Comparison of ENCODE assay signal across 1 cellular context in the genomic region with DNA sequence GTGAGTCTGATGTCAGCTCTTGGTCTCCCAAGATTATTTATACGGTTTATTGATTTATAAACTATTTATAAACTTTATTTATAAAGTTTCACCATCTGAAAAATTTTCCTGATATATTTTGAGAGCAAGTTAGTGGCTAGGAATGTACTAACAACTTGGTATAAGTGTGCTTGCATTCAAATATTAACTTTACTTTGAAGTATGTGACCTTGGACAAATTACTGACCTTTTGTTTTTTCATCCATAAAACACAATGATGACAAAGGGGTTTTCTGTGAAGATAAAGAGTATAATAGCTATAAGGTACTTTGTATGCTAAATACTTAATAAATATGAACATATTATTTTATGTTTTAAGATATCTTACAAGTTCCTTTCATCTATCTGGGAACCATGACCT.
TF ChIP-seq lines count a peak whose summit lies in the region.

No MANE protein-coding gene starts in this region.

TF ChIP-seq in HepG2, 621 proteins besides CTCF, POLR2A, EP300 and RAD21 (continued from another document and continues in another):
- TF ChIP-seq, protein P1, sequence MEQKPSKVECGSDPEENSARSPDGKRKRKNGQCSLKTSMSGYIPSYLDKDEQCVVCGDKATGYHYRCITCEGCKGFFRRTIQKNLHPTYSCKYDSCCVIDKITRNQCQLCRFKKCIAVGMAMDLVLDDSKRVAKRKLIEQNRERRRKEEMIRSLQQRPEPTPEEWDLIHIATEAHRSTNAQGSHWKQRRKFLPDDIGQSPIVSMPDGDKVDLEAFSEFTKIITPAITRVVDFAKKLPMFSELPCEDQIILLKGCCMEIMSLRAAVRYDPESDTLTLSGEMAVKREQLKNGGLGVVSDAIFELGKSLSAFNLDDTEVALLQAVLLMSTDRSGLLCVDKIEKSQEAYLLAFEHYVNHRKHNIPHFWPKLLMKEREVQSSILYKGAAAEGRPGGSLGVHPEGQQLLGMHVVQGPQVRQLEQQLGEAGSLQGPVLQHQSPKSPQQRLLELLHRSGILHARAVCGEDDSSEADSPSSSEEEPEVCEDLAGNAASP (CRISPR knock-in tag; IDR thresholded peaks at IDR 0.05; ENCODE audit: borderline replicate concordance) = 0 out of 2 replicates have a peak, but pooled peaks have one; percentile 32
- TF ChIP-seq, protein P2, sequence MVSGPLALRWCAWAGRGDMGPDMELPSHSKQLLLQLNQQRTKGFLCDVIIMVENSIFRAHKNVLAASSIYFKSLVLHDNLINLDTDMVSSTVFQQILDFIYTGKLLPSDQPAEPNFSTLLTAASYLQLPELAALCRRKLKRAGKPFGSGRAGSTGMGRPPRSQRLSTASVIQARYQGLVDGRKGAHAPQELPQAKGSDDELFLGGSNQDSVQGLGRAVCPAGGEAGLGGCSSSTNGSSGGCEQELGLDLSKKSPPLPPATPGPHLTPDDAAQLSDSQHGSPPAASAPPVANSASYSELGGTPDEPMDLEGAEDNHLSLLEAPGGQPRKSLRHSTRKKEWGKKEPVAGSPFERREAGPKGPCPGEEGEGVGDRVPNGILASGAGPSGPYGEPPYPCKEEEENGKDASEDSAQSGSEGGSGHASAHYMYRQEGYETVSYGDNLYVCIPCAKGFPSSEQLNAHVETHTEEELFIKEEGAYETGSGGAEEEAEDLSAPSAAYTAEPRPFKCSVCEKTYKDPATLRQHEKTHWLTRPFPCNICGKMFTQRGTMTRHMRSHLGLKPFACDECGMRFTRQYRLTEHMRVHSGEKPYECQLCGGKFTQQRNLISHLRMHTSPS (CRISPR knock-in tag; IDR thresholded peaks at IDR 0.05; ENCODE audit: low read depth) = no peak
- TF ChIP-seq FOXP1 (IDR thresholded peaks at IDR 0.05) (no peak), FOXP1 (CRISPR knock-in tag; IDR thresholded peaks at IDR 0.05) (peak; percentile 53; the same call in 1 of the 2 replicates), NR2F1 (CRISPR knock-in tag; IDR thresholded peaks at IDR 0.05) (peak in 1 of 2 experiments; percentile 85; a peak in 2 of 4 replicates), ZNF180 (CRISPR knock-in tag; IDR thresholded peaks at IDR 0.05; ENCODE audit: borderline replicate concordance, low read depth) (no peak), NFYB (CRISPR knock-in tag; IDR thresholded peaks at IDR 0.05) (no peak), FIP1L1 (IDR thresholded peaks at IDR 0.05; ENCODE audit: borderline replicate concordance, insufficient read depth, low read depth, low read length) (no peak), PHF21A (CRISPR knock-in tag; IDR thresholded peaks at IDR 0.05) (no peak), RFX5 (IDR thresholded peaks at IDR 0.05; ENCODE audit: low read depth, low read length) (no peak), ELF1 (CRISPR knock-in tag; IDR thresholded peaks at IDR 0.05) (no peak), SALL2 (CRISPR knock-in tag; IDR thresholded peaks at IDR 0.05) (no peak), KAT2B (IDR thresholded peaks at IDR 0.05; ENCODE audit: borderline replicate concordance, low read depth, low read length) (no peak), ZNF3 (CRISPR knock-in tag; IDR thresholded peaks at IDR 0.05) (no peak), EZH2 (conservative IDR thresholded peaks at IDR 0.05; ENCODE audit: low read depth, low read length) (no peak), ZFP36L1 (CRISPR knock-in tag; IDR thresholded peaks at IDR 0.05) (no peak), MAFG (CRISPR knock-in tag; IDR thresholded peaks at IDR 0.05) (no peak), TAF1 (CRISPR knock-in tag; IDR thresholded peaks at IDR 0.05) (no peak), SIN3A (IDR thresholded peaks at IDR 0.05; ENCODE audit: borderline replicate concordance, low read depth, low read length) (no peak), ESRRA (CRISPR knock-in tag; IDR thresholded peaks at IDR 0.05; ENCODE audit: low read depth) (no peak), NCOA2 (CRISPR knock-in tag; IDR thresholded peaks at IDR 0.05) (0 out of 2 replicates have a peak, but pooled peaks have one; percentile 39), SOX5 (CRISPR knock-in tag; IDR thresholded peaks at IDR 0.05; ENCODE audit: borderline replicate concordance) (peak; percentile 97), KDM2A (CRISPR knock-in tag; IDR thresholded peaks at IDR 0.05; ENCODE audit: borderline replicate concordance, low read depth) (no peak), RBAK (CRISPR knock-in tag; IDR thresholded peaks at IDR 0.05) (no peak), ZIK1 (CRISPR knock-in tag; IDR thresholded peaks at IDR 0.05; ENCODE audit: borderline replicate concordance, low read depth) (no peak), TGIF2 (CRISPR knock-in tag; IDR thresholded peaks at IDR 0.05) (no peak), ZNF761 (CRISPR knock-in tag; conservative IDR thresholded peaks at IDR 0.05) (no peak), ZFP36 (IDR thresholded peaks at IDR 0.05; ENCODE audit: borderline replicate concordance, low read depth, low read length, partially characterized antibody) (no peak), GATAD2A (CRISPR knock-in tag; IDR thresholded peaks at IDR 0.05) (peak; percentile 67), TMF1 (CRISPR knock-in tag; IDR thresholded peaks at IDR 0.05; ENCODE audit: low read depth) (no peak), ZNF660 (CRISPR knock-in tag; IDR thresholded peaks at IDR 0.05; ENCODE audit: borderline replicate concordance, low read depth) (no peak), ZFY (CRISPR knock-in tag; IDR thresholded peaks at IDR 0.05) (no peak), IRF2 (CRISPR knock-in tag; IDR thresholded peaks at IDR 0.05) (no peak), NPAS2 (CRISPR knock-in tag; IDR thresholded peaks at IDR 0.05; ENCODE audit: borderline replicate concordance) (no peak), SUZ12 (IDR thresholded peaks at IDR 0.05; ENCODE audit: low read depth, low read length) (no peak), ZNF510 (CRISPR knock-in tag; IDR thresholded peaks at IDR 0.05; ENCODE audit: low read depth) (no peak), FOXA3 (CRISPR knock-in tag; IDR thresholded peaks at IDR 0.05) (peak; percentile 63; the same call in 1 of the 2 replicates), IRX3 (CRISPR knock-in tag; IDR thresholded peaks at IDR 0.05; ENCODE audit: borderline replicate concordance, low read depth) (no peak), ZBTB1 (CRISPR knock-in tag; IDR thresholded peaks at IDR 0.05; ENCODE audit: borderline replicate concordance) (no peak), ZNF773 (CRISPR knock-in tag; IDR thresholded peaks at IDR 0.05; ENCODE audit: borderline replicate concordance) (no peak)
- TF ChIP-seq, protein P3, sequence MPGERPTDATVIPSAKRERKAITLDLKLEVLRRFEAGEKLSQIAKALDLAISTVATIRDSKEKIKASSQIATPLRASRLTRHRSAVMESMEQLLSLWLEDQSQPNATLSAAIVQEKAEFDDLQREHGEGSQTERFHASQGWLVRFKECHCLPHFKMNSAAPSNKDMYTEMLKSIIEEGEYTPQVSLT (CRISPR knock-in tag; IDR thresholded peaks at IDR 0.05; ENCODE audit: borderline replicate concordance, low read depth) = no peak
- TF ChIP-seq, protein P4, sequence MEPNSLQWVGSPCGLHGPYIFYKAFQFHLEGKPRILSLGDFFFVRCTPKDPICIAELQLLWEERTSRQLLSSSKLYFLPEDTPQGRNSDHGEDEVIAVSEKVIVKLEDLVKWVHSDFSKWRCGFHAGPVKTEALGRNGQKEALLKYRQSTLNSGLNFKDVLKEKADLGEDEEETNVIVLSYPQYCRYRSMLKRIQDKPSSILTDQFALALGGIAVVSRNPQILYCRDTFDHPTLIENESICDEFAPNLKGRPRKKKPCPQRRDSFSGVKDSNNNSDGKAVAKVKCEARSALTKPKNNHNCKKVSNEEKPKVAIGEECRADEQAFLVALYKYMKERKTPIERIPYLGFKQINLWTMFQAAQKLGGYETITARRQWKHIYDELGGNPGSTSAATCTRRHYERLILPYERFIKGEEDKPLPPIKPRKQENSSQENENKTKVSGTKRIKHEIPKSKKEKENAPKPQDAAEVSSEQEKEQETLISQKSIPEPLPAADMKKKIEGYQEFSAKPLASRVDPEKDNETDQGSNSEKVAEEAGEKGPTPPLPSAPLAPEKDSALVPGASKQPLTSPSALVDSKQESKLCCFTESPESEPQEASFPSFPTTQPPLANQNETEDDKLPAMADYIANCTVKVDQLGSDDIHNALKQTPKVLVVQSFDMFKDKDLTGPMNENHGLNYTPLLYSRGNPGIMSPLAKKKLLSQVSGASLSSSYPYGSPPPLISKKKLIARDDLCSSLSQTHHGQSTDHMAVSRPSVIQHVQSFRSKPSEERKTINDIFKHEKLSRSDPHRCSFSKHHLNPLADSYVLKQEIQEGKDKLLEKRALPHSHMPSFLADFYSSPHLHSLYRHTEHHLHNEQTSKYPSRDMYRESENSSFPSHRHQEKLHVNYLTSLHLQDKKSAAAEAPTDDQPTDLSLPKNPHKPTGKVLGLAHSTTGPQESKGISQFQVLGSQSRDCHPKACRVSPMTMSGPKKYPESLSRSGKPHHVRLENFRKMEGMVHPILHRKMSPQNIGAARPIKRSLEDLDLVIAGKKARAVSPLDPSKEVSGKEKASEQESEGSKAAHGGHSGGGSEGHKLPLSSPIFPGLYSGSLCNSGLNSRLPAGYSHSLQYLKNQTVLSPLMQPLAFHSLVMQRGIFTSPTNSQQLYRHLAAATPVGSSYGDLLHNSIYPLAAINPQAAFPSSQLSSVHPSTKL (CRISPR knock-in tag; IDR thresholded peaks at IDR 0.05) = peak; percentile 88
- TF ChIP-seq, protein P5, sequence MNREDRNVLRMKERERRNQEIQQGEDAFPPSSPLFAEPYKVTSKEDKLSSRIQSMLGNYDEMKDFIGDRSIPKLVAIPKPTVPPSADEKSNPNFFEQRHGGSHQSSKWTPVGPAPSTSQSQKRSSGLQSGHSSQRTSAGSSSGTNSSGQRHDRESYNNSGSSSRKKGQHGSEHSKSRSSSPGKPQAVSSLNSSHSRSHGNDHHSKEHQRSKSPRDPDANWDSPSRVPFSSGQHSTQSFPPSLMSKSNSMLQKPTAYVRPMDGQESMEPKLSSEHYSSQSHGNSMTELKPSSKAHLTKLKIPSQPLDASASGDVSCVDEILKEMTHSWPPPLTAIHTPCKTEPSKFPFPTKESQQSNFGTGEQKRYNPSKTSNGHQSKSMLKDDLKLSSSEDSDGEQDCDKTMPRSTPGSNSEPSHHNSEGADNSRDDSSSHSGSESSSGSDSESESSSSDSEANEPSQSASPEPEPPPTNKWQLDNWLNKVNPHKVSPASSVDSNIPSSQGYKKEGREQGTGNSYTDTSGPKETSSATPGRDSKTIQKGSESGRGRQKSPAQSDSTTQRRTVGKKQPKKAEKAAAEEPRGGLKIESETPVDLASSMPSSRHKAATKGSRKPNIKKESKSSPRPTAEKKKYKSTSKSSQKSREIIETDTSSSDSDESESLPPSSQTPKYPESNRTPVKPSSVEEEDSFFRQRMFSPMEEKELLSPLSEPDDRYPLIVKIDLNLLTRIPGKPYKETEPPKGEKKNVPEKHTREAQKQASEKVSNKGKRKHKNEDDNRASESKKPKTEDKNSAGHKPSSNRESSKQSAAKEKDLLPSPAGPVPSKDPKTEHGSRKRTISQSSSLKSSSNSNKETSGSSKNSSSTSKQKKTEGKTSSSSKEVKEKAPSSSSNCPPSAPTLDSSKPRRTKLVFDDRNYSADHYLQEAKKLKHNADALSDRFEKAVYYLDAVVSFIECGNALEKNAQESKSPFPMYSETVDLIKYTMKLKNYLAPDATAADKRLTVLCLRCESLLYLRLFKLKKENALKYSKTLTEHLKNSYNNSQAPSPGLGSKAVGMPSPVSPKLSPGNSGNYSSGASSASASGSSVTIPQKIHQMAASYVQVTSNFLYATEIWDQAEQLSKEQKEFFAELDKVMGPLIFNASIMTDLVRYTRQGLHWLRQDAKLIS (CRISPR knock-in tag; IDR thresholded peaks at IDR 0.05) = no peak
- TF ChIP-seq, protein P6, sequence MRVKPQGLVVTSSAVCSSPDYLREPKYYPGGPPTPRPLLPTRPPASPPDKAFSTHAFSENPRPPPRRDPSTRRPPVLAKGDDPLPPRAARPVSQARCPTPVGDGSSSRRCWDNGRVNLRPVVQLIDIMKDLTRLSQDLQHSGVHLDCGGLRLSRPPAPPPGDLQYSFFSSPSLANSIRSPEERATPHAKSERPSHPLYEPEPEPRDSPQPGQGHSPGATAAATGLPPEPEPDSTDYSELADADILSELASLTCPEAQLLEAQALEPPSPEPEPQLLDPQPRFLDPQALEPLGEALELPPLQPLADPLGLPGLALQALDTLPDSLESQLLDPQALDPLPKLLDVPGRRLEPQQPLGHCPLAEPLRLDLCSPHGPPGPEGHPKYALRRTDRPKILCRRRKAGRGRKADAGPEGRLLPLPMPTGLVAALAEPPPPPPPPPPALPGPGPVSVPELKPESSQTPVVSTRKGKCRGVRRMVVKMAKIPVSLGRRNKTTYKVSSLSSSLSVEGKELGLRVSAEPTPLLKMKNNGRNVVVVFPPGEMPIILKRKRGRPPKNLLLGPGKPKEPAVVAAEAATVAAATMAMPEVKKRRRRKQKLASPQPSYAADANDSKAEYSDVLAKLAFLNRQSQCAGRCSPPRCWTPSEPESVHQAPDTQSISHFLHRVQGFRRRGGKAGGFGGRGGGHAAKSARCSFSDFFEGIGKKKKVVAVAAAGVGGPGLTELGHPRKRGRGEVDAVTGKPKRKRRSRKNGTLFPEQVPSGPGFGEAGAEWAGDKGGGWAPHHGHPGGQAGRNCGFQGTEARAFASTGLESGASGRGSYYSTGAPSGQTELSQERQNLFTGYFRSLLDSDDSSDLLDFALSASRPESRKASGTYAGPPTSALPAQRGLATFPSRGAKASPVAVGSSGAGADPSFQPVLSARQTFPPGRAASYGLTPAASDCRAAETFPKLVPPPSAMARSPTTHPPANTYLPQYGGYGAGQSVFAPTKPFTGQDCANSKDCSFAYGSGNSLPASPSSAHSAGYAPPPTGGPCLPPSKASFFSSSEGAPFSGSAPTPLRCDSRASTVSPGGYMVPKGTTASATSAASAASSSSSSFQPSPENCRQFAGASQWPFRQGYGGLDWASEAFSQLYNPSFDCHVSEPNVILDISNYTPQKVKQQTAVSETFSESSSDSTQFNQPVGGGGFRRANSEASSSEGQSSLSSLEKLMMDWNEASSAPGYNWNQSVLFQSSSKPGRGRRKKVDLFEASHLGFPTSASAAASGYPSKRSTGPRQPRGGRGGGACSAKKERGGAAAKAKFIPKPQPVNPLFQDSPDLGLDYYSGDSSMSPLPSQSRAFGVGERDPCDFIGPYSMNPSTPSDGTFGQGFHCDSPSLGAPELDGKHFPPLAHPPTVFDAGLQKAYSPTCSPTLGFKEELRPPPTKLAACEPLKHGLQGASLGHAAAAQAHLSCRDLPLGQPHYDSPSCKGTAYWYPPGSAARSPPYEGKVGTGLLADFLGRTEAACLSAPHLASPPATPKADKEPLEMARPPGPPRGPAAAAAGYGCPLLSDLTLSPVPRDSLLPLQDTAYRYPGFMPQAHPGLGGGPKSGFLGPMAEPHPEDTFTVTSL (CRISPR knock-in tag; IDR thresholded peaks at IDR 0.05; ENCODE audit: borderline replicate concordance) = peak; percentile 60; the same call in 1 of the 2 replicates
- TF ChIP-seq, protein P7, sequence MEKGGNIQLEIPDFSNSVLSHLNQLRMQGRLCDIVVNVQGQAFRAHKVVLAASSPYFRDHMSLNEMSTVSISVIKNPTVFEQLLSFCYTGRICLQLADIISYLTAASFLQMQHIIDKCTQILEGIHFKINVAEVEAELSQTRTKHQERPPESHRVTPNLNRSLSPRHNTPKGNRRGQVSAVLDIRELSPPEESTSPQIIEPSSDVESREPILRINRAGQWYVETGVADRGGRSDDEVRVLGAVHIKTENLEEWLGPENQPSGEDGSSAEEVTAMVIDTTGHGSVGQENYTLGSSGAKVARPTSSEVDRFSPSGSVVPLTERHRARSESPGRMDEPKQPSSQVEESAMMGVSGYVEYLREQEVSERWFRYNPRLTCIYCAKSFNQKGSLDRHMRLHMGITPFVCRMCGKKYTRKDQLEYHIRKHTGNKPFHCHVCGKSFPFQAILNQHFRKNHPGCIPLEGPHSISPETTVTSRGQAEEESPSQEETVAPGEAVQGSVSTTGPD (CRISPR knock-in tag; IDR thresholded peaks at IDR 0.05) = no peak
- TF ChIP-seq, protein P8, sequence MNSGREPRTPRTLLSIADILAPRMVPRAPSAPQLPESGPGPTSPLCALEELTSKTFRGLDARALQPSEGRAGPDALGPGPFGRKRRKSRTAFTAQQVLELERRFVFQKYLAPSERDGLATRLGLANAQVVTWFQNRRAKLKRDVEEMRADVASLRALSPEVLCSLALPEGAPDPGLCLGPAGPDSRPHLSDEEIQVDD (CRISPR knock-in tag; IDR thresholded peaks at IDR 0.05; ENCODE audit: borderline replicate concordance) = no peak
